In the genomic region with DNA sequence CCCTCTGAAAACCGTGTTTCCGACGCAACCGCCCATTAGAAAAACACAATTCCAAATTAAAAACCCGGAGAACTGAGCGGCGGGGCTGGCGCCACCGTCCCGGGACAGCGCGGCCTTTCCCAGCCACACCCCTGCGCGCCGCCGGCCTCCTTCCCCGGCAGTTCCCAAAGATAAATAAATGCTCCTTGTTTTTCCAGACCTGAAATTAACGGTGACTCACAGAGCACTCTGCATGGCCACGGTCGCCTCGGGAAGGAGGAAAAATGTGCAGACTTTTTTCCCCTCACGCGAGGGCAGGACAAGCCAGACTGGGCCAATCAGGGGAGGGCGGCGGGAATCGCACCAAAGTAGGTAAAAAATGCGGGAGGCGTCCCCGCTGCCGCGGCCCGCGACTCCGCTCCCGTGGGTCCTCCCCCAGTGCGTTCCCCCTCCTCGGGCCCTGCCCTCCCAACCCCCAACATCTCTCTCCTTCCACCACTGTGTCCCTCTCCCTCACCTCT, we compare ENCODE assay signal across 8 cellular contexts. TPM values are rescaled to one million over a fixed set of nuclear protein-coding genes. Genes with fewer than 3 reads are reported as not detected.
DNase-seq lines count a peak whose midpoint lies in the region; ATAC-seq and TF ChIP-seq lines count a peak whose summit lies in the region.

No MANE protein-coding gene starts in this region.

- DNase-seq in DMS79 (lab: John Stamatoyannopoulos, UW) (peak; percentile 32), MG63 (peak; percentile 91), lower leg skin (ENCODE audit: low spot score in 2 of 2) (peak; percentile 89 to 96)

- no peaks in the 10 kb centered on the region for H3K9me3 Mint-ChIP-seq in stimulated activated memory B cell treated with anti-CD40 and anti-IgM and Interleukin-4, amounts not matched to agents 10 μg/mL and 1 μg/mL and 100 μg/mL, for 72 hours

- peaks cover 11% of the 10 kb centered on the region for H3K4me1 ChIP-seq in endocrine pancreas (ENCODE audit: control insufficient read depth, insufficient read depth, low read length)

- TF ChIP-seq POLR2A in lower leg skin (IDR thresholded peaks at IDR 0.05), result no peak

- H3K27me3 Mint-ChIP-seq in stimulated activated memory B cell treated with anti-CD40 and anti-IgM and Interleukin-4, amounts not matched to agents 10 μg/mL and 1 μg/mL and 100 μg/mL, for 72 hours, result no peaks in the 10 kb centered on the region

- no peaks in the 10 kb centered on the region for H3K36me3 Mint-ChIP-seq in stimulated activated memory B cell treated with anti-CD40 and anti-IgM and Interleukin-4, amounts not matched to agents 10 μg/mL and 1 μg/mL and 100 μg/mL, for 72 hours

- intact Hi-C loops in lower leg skin (cut with DNase I; ENCODE audit: low total_unique reads), result no loop called here

- H3K9ac ChIP-seq in endocrine pancreas (ENCODE audit: control insufficient read depth, insufficient read depth, low read length), result no peak overlapping the region

- H3K4me3 ChIP-seq in MG63 (peak overlapping the region; percentile 46), WI38 (ENCODE audit: low read depth, low read length) (peak overlapping the region; percentile 91), endocrine pancreas (ENCODE audit: control insufficient read depth, insufficient read depth, low read length) (peak overlapping the region; percentile 50), lower leg skin (ENCODE audit: low read depth, poor library complexity, severe bottlenecking) (no peak overlapping the region)

- 0 to 2% methylated on average over 37 of the region's 37 CpGs for WGBS in lower leg skin, 2 donors

- H3K4me3 Mint-ChIP-seq in stimulated activated memory B cell treated with anti-CD40 and anti-IgM and Interleukin-4, amounts not matched to agents 10 μg/mL and 1 μg/mL and 100 μg/mL, for 72 hours, result peak overlapping the region; percentile 94

- H3K9me3 ChIP-seq in MG63 (no peaks in the 10 kb centered on the region), endocrine pancreas (ENCODE audit: control insufficient read depth, low read length) (no peaks in the 10 kb centered on the region)

- H3K27me3 ChIP-seq in MG63 (no peaks in the 10 kb centered on the region), endocrine pancreas (ENCODE audit: control insufficient read depth, insufficient read depth, low read length) (no peaks in the 10 kb centered on the region)

- H3K36me3 ChIP-seq in MG63 (peaks cover 2% of the 10 kb centered on the region), endocrine pancreas (ENCODE audit: control insufficient read depth, insufficient read depth, low read length) (no peaks in the 10 kb centered on the region)

- H3K27ac Mint-ChIP-seq in stimulated activated memory B cell treated with anti-CD40 and anti-IgM and Interleukin-4, amounts not matched to agents 10 μg/mL and 1 μg/mL and 100 μg/mL, for 72 hours, result no peak overlapping the region

- TF ChIP-seq CTCF in WI38 (IDR thresholded peaks at IDR 0.05; ENCODE audit: low read depth, low read length), result no peak
- no peak for TF ChIP-seq CTCF in lower leg skin (IDR thresholded peaks at IDR 0.05)

- peaks cover 18% of the 10 kb centered on the region for H3K4me1 Mint-ChIP-seq in stimulated activated memory B cell treated with anti-CD40 and anti-IgM and Interleukin-4, amounts not matched to agents 10 μg/mL and 1 μg/mL and 100 μg/mL, for 72 hours

- no peak for ATAC-seq in stimulated activated memory B cell treated with anti-CD40 and anti-IgM and Interleukin-4, amounts not matched to agents 10 μg/mL and 1 μg/mL and 100 μg/mL, for 72 hours
- ATAC-seq in GM19395 (IDR thresholded peaks at IDR 0.05; ENCODE audit: unreplicated experiment), result no peak
- ATAC-seq in GM21528 (IDR thresholded peaks at IDR 0.05; ENCODE audit: low FRiP score, unreplicated experiment), result no peak

RNA-seq across cellular contexts. Expression of a gene that starts 0.9 kb away (rescaled TPM):
- 310 and 627 TPM in 2 replicates for total RNA-seq in MG63 (2014; rRNA removed; shearing (Covaris generic); ENCODE audit: low replicate concordance)
- total RNA-seq in lower leg skin, result 100 to 1,000 TPM; 237 to 335 (median 290) TPM

RNA-seq across cellular contexts. Expression of a gene that starts 37.8 kb away (rescaled TPM):
- 0.99 and 2.3 TPM in 2 replicates for total RNA-seq in MG63 (2014; rRNA removed; shearing (Covaris generic); ENCODE audit: low replicate concordance)
- total RNA-seq in lower leg skin, result 1 to 10 TPM in 3 of 4 donors, under 1 TPM in 1; 0.61 to 2.6 (median 1.7) TPM

Comparison
In these comparisons a context has a peak if more than half of its experiments do, and no peak if none do; other contexts are left out.
1. DNase-seq: peak in every context shown above with its lines; median percentile 92 in lower leg skin; 91 in MG63; 32 in DMS79.